ENCODE assay signal across 28 cellular contexts in genomic region chr22:47288640-47289039, GRCh38.
"Had no signal": no experiment of that assay in that cellular context is flagged by ENCODE, and none has a peak within 500 bp of the region (broad histone marks: within the 10 kb centered on the region; RNA-seq: fewer than 3 reads in every experiment).

No MANE protein-coding gene starts in this region.

- ATAC-seq: heart right ventricle; left lobe of liver; left ventricle myocardium superior; lower lobe of right lung; natural killer cell; right lobe of liver; stimulated activated naive B cell treated with anti-CD40 and anti-IgM and Interleukin-4, amounts not matched to agents 10 μg/mL and 1 μg/mL and 100 μg/mL, for 72 hours had no signal

- H3K27me3 ChIP-seq: hepatocyte, neural progenitor cell, neutrophil, right atrium auricular region, right lobe of liver, testis, thyroid gland, transverse colon, upper lobe of left lung had no signal

- H3K27ac ChIP-seq: heart right ventricle, hepatocyte, lower lobe of right lung, neural progenitor cell, neutrophil, parathyroid adenoma, right atrium auricular region, right lobe of liver, skin epidermis, testis, thyroid gland, transverse colon, upper lobe of left lung had no signal

- DNase-seq: heart right ventricle; islet precursor cell; left ventricle myocardium superior; lower lobe of right lung; mammary epithelial cell; mesenchymal stem cell; naive B cell; natural killer cell; nephron progenitor cell; occipital lobe; stimulated activated CD4-positive, alpha-beta T cell treated with anti-CD3 and anti-CD28 coated beads, Interleukin-12 subunit alpha, Interleukin-12 subunit beta, amount 100 ng/mL, for 4 hours; stimulated activated CD4-positive, alpha-beta T cell treated with anti-CD3 and anti-CD28 coated beads, Interleukin-15, amount 100 ng/mL, for 24 hours; stimulated activated CD4-positive, alpha-beta T cell treated with anti-CD3 and anti-CD28 coated beads, Interleukin-2, amount 100 ng/mL, for 24 hours; stimulated activated CD4-positive, alpha-beta T cell treated with anti-CD3 and anti-CD28 coated beads, Interleukin-4, amount 100 ng/mL, for 1 hour; stimulated activated naive B cell treated with anti-CD40 and anti-IgM and Interleukin-4, amounts not matched to agents 10 μg/mL and 1 μg/mL and 100 μg/mL, for 72 hours; substantia nigra; testis; thyroid gland; transverse colon had no signal

- H3K36me3 ChIP-seq: heart right ventricle, lower lobe of right lung, neural progenitor cell, neutrophil, right atrium auricular region, right lobe of liver, thyroid gland, transverse colon, upper lobe of left lung had no signal

- H3K4me3 ChIP-seq: heart right ventricle, hepatocyte, lower lobe of right lung, neural progenitor cell, right atrium auricular region, right lobe of liver, skin epidermis, testis, thyroid gland, transverse colon, upper lobe of left lung had no signal

- H3K9me3 ChIP-seq: heart right ventricle, lower lobe of right lung, neutrophil, right atrium auricular region, right lobe of liver, testis, thyroid gland, transverse colon, upper lobe of left lung had no signal

- H3K4me1 ChIP-seq: heart right ventricle, neural progenitor cell, parathyroid adenoma, right atrium auricular region, transverse colon had no signal
